10 cellular contexts compared by ENCODE assay signal in the genomic region with DNA sequence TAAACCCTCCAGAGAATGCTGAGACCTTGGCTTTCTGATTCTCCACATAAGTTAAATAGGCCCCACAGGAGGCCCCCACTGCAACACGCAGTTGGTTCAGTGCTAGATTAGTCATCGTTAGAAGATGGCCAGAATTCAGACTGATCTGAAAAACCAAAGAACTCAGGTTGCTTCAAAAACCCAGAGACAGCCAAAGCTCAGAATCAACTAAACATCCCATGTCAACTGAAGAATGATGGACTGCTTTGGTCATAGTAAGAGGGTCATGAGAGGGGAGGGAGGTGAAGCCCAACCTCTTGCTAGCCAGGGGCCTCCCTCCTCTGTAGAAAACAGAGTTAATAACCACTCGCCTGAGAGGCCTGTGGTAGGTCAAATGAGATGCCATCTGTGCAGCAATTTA.
A peak's percentile ranks its signal among the peaks of the same experiment; 100 is the strongest.
DNase-seq lines count a peak whose midpoint lies in the region; ATAC-seq and TF ChIP-seq lines count a peak whose summit lies in the region.
"Had no signal": no experiment of that assay in that cellular context is flagged by ENCODE, and none has a peak within 500 bp of the region (broad histone marks: within the 10 kb centered on the region; RNA-seq: fewer than 3 reads in every experiment).

No MANE protein-coding gene starts in this region.

- H3K27me3 ChIP-seq in BE2C: no peaks in the 10 kb centered on the region

- peak overlapping the region; percentile 66 for H3K27ac Mint-ChIP-seq in activated naive CD8-positive, alpha-beta T cell treated with anti-CD3 and anti-CD28 coated beads, Interleukin-2, amount 50 U/mL, for 24 hours
- peak overlapping the region; percentile 91 for H3K27ac Mint-ChIP-seq in nephron progenitor cell

- peaks cover 5% of the 10 kb centered on the region; the same call in 1 of the 2 replicates for H3K4me1 ChIP-seq in BE2C

- H3K4me3 ChIP-seq in BE2C (ENCODE audit: low read depth, low read length): no peak overlapping the region

- no peaks in the 10 kb centered on the region for H3K9me3 ChIP-seq in BE2C

- H3K27me3 Mint-ChIP-seq in activated naive CD8-positive, alpha-beta T cell treated with anti-CD3 and anti-CD28 coated beads, Interleukin-2, amount 50 U/mL, for 24 hours: no peaks in the 10 kb centered on the region
- H3K27me3 Mint-ChIP-seq in nephron progenitor cell (ENCODE audit: low read depth, poor library complexity): no peaks in the 10 kb centered on the region

- peaks cover 82% of the 10 kb centered on the region for H3K4me1 Mint-ChIP-seq in activated naive CD8-positive, alpha-beta T cell treated with anti-CD3 and anti-CD28 coated beads, Interleukin-2, amount 50 U/mL, for 24 hours
- H3K4me1 Mint-ChIP-seq in nephron progenitor cell: peaks cover 78% of the 10 kb centered on the region

- H3K36me3 ChIP-seq in BE2C: no peaks in the 10 kb centered on the region

- ATAC-seq in HG03354 (IDR thresholded peaks at IDR 0.05; ENCODE audit: poor library complexity, severe bottlenecking, unreplicated experiment): peak; percentile 28
- peak; percentile 67 for ATAC-seq in activated naive CD8-positive, alpha-beta T cell treated with anti-CD3 and anti-CD28 coated beads, Interleukin-2, amount 50 U/mL, for 24 hours

- H3K4me3 Mint-ChIP-seq in activated naive CD8-positive, alpha-beta T cell treated with anti-CD3 and anti-CD28 coated beads, Interleukin-2, amount 50 U/mL, for 24 hours: no peak overlapping the region
- peak overlapping the region; percentile 56 for H3K4me3 Mint-ChIP-seq in nephron progenitor cell

- TF ChIP-seq CTCF in nephron progenitor cell (IDR thresholded peaks at IDR 0.05) (no peak), BE2C (IDR thresholded peaks at IDR 0.05; ENCODE audit: low read depth, low read length) (no peak)

- no peaks in the 10 kb centered on the region for H3K9me3 Mint-ChIP-seq in activated naive CD8-positive, alpha-beta T cell treated with anti-CD3 and anti-CD28 coated beads, Interleukin-2, amount 50 U/mL, for 24 hours
- no peaks in the 10 kb centered on the region for H3K9me3 Mint-ChIP-seq in nephron progenitor cell

- H3K36me3 Mint-ChIP-seq in activated naive CD8-positive, alpha-beta T cell treated with anti-CD3 and anti-CD28 coated beads, Interleukin-2, amount 50 U/mL, for 24 hours (ENCODE audit: low read depth): no peaks in the 10 kb centered on the region
- H3K36me3 Mint-ChIP-seq in nephron progenitor cell (ENCODE audit: low read depth): peaks cover 6% of the 10 kb centered on the region

- peak; percentile 36 for DNase-seq in GM03348 (ENCODE audit: low spot score)
- no peak for DNase-seq in activated naive CD8-positive, alpha-beta T cell treated with anti-CD3 and anti-CD28 coated beads, Interleukin-2, amount 50 U/mL, for 24 hours
- no peak for DNase-seq in nephron progenitor cell
- no peak for DNase-seq in DMS79 treated with DMSO at 0.1 percent for 48 hours (lab: John Stamatoyannopoulos, UW)
- DNase-seq in activated CD4-positive, CD25-positive, alpha-beta regulatory T cell (lab: John Stamatoyannopoulos, UW): no peak
- DNase-seq in BE2C: no peak
- DNase-seq in activated CD4-positive, alpha-beta T cell treated with anti-CD3 and anti-CD28 coated beads, Interleukin-2, amount 50 U/mL, for 48 hours: no peak
- DNase-seq: NCI-H187, retina had no signal
